8 cellular contexts compared by ENCODE assay signal in genomic region chr2:28624798-28625701, GRCh38.
DNase-seq lines count a peak whose midpoint lies in the region; ATAC-seq, FAIRE-seq and TF ChIP-seq lines count a peak whose summit lies in the region.

No MANE protein-coding gene starts in this region.

- peaks cover 62% of the 10 kb centered on the region for H3K4me1 Mint-ChIP-seq in T-helper 1 cell treated with Interleukin-12 subunit alpha and Interleukin-12 subunit beta and Interleukin-4 antibody, amounts not matched to agents 30 μg/mL and 1 μg/mL, for 36 hours (ENCODE audit: low read depth)

- H3K9me3 Mint-ChIP-seq in T-helper 1 cell treated with Interleukin-12 subunit alpha and Interleukin-12 subunit beta and Interleukin-4 antibody, amounts not matched to agents 30 μg/mL and 1 μg/mL, for 36 hours, result no peaks in the 10 kb centered on the region

- H3K79me2 ChIP-seq in GM12878 (ENCODE audit: control insufficient read depth, insufficient read depth, low read length), result no peaks in the 10 kb centered on the region

- H3K9me3 ChIP-seq in GM12878 (replicated peaks; ENCODE audit: control insufficient read depth, insufficient read depth, low read length) (no peaks in the 10 kb centered on the region), right lobe of liver (no peaks in the 10 kb centered on the region)

- H3K4me3 ChIP-seq in GM12878, result no peak overlapping the region
- H3K4me3 ChIP-seq in right lobe of liver, result no peak overlapping the region

- intact Hi-C loops in GM12878 (cut with micrococcal nuclease; ENCODE audit: unreplicated experiment), result no loop called here
- intact Hi-C loops in right lobe of liver (cut with DNase I), result no loop called here

- DNase-seq in activated T-cell treated with anti-CD3 and anti-CD28 coated beads for 24 hours (ENCODE audit: low read depth), result peak; percentile 41
- DNase-seq in activated T-cell treated with anti-CD3 and anti-CD28 coated beads for 4 hours, result no peak
- DNase-seq in GM12878 (ENCODE audit: low read depth, low spot score), result peak; percentile 21
- peak; percentile 73 to 79 (median 76) for DNase-seq in right lobe of liver
- DNase-seq in stimulated activated CD4-positive, alpha-beta T cell treated with anti-CD3 and anti-CD28 coated beads, TNF-alpha, amount 100 ng/mL, for 24 hours (ENCODE audit: low read depth in 3 of 3), result peak in 2 of 3 experiments; percentile 25 to 68

- peak overlapping the region; percentile 85 for H3K27ac Mint-ChIP-seq in T-helper 1 cell treated with Interleukin-12 subunit alpha and Interleukin-12 subunit beta and Interleukin-4 antibody, amounts not matched to agents 30 μg/mL and 1 μg/mL, for 36 hours

- CTCF ChIA-PET in GM12878 (lab: Yijun Ruan, JAX), result interaction anchor here (1.0 to 2.7 kb wide), 2 partner anchors 31 to 73 kb away, joined by 3 to 14 read pairs; no protein-coding TSS in a partner anchor

- RAD21 ChIA-PET in GM12878 (lab: Charles Lee; ENCODE audit: unreplicated experiment), result interaction anchor here (0.5 to 1.0 kb wide), 2 partner anchors 29 to 191 kb away, joined by 3 to 4 read pairs; no protein-coding TSS in a partner anchor

- POLR2A ChIA-PET in GM12878 (lab: Charles Lee), result no interaction called here

- TF ChIP-seq CTCF in GM12878 (IDR thresholded peaks at IDR 0.05 in 2 of 3, conservative IDR thresholded peaks at IDR 0.05 in 1 of 3; ENCODE audit: control insufficient read depth in 2 of 3, extremely low read depth in 1 of 3, insufficient read depth in 1 of 3, low read depth in 3 of 3, low read length in 3 of 3) (no peak), right lobe of liver (IDR thresholded peaks at IDR 0.05) (no peak)

- SMC1A ChIA-PET in GM12878 (lab: Charles Lee; ENCODE audit: uncharacterized antibody, unreplicated experiment), result interaction anchor here (0.7 to 1.3 kb wide), 3 partner anchors 9 to 20 kb away, joined by 3 to 5 read pairs (median 3); no protein-coding TSS in a partner anchor

- H3K4me2 ChIP-seq in GM12878 (ENCODE audit: control insufficient read depth, insufficient read depth), result peak overlapping the region; percentile 19

- H3K27ac ChIP-seq in GM12878 (ENCODE audit: control insufficient read depth, insufficient read depth), result no peak overlapping the region
- H3K27ac ChIP-seq in right lobe of liver, result peak overlapping the region; percentile 17 to 67 (median 63)

- no peaks in the 10 kb centered on the region for H3K27me3 Mint-ChIP-seq in T-helper 1 cell treated with Interleukin-12 subunit alpha and Interleukin-12 subunit beta and Interleukin-4 antibody, amounts not matched to agents 30 μg/mL and 1 μg/mL, for 36 hours (ENCODE audit: low read depth)

- no peak for TF ChIP-seq EP300 in GM12878 (IDR thresholded peaks at IDR 0.05; ENCODE audit: borderline replicate concordance in 1 of 2, control insufficient read depth in 1 of 2, low read depth in 2 of 2, low read length in 2 of 2)

- peak overlapping the region; percentile 1; the same call in 1 of the 2 replicates for H2AFZ ChIP-seq in GM12878 (ENCODE audit: control insufficient read depth, low read depth, low read length)

- no peaks in the 10 kb centered on the region for H3K36me3 ChIP-seq in GM12878 (ENCODE audit: control insufficient read depth in 2 of 2, insufficient read depth in 2 of 2, low read length in 1 of 2)
- H3K36me3 ChIP-seq in right lobe of liver, result no peaks in the 10 kb centered on the region

- no peaks in the 10 kb centered on the region for H4K20me1 ChIP-seq in GM12878 (ENCODE audit: control insufficient read depth, insufficient read depth)

- no peak for TF ChIP-seq RAD21 in GM12878 (IDR thresholded peaks at IDR 0.05; ENCODE audit: insufficient read depth, low read depth, low read length)

- in situ Hi-C loops in GM12878 (cut with MboI), result no loop called here

- peaks cover 21% of the 10 kb centered on the region for H3K4me1 ChIP-seq in GM12878 (ENCODE audit: control insufficient read depth, insufficient read depth, low read length)
- H3K4me1 ChIP-seq in right lobe of liver, result peaks cover 0 to 32% (median 15%) of the 10 kb centered on the region in 4 donors

- peak; percentile 73 for ATAC-seq in GM12878
- ATAC-seq in right lobe of liver, result peak; percentile 43 to 60 (median 45)
- ATAC-seq in HG02642 (IDR thresholded peaks at IDR 0.05; ENCODE audit: poor library complexity, unreplicated experiment), result no peak
- no peak for ATAC-seq in HG02870 (IDR thresholded peaks at IDR 0.05; ENCODE audit: unreplicated experiment)

- FAIRE-seq in GM12878 (lab: Jason Lieb, UNC), result no peak

- H3K27me3 ChIP-seq in GM12878 (replicated peaks in 1 of 2; ENCODE audit: control insufficient read depth in 2 of 2, insufficient read depth in 2 of 2, low read length in 1 of 2) (no peaks in the 10 kb centered on the region), right lobe of liver (no peaks in the 10 kb centered on the region)

- BruUV-seq in GM12878 (replicated peaks; lab: Mats Ljungman, UMichigan), result no TSS peak

- WGBS in GM12878 (ENCODE audit: insufficient coverage, insufficient replicate concordance, low lambda C conversion rate, missing lambda C conversion rate), result 31% methylated on average over 19 of the region's 19 CpGs
- WGBS in right lobe of liver (ENCODE audit: insufficient coverage, low coverage, low lambda C conversion rate, missing lambda C conversion rate), result 58% methylated on average over 8 of the region's 19 CpGs

- peak overlapping the region; percentile 70 for H3K4me3 Mint-ChIP-seq in T-helper 1 cell treated with Interleukin-12 subunit alpha and Interleukin-12 subunit beta and Interleukin-4 antibody, amounts not matched to agents 30 μg/mL and 1 μg/mL, for 36 hours

- H3K36me3 Mint-ChIP-seq in T-helper 1 cell treated with Interleukin-12 subunit alpha and Interleukin-12 subunit beta and Interleukin-4 antibody, amounts not matched to agents 30 μg/mL and 1 μg/mL, for 36 hours (ENCODE audit: low read depth), result no peaks in the 10 kb centered on the region

- 0 out of 2 replicates have a peak, but pooled peaks have one; percentile 22 for TF ChIP-seq POLR2A in GM12878 (IDR thresholded peaks at IDR 0.05; ENCODE audit: low read depth, low read length)
- no peak for TF ChIP-seq POLR2A in right lobe of liver (IDR thresholded peaks at IDR 0.05)

- H3K9ac ChIP-seq in GM12878 (ENCODE audit: control insufficient read depth, insufficient read depth, low read length), result no peak overlapping the region

TF ChIP-seq in GM12878, 131 proteins besides CTCF, POLR2A, EP300 and RAD21 (continues in another document):
- TF ChIP-seq BCL11A (IDR thresholded peaks at IDR 0.05; ENCODE audit: low read depth, low read length) (no peak), BACH1 (IDR thresholded peaks at IDR 0.05; ENCODE audit: borderline replicate concordance) (no peak), REST (IDR thresholded peaks at IDR 0.05; ENCODE audit: low read depth, low read length) (no peak), GATAD2B (conservative IDR thresholded peaks at IDR 0.05; ENCODE audit: low read depth) (no peak), RUNX3 (IDR thresholded peaks at IDR 0.05; ENCODE audit: low read length) (peak; percentile 60), NR2F1 (conservative IDR thresholded peaks at IDR 0.05) (0 out of 2 replicates have a peak, but pooled peaks have one; percentile 20), TBL1XR1 (IDR thresholded peaks at IDR 0.05; ENCODE audit: low read depth, low read length) (no peak)
- TF ChIP-seq, protein P1, sequence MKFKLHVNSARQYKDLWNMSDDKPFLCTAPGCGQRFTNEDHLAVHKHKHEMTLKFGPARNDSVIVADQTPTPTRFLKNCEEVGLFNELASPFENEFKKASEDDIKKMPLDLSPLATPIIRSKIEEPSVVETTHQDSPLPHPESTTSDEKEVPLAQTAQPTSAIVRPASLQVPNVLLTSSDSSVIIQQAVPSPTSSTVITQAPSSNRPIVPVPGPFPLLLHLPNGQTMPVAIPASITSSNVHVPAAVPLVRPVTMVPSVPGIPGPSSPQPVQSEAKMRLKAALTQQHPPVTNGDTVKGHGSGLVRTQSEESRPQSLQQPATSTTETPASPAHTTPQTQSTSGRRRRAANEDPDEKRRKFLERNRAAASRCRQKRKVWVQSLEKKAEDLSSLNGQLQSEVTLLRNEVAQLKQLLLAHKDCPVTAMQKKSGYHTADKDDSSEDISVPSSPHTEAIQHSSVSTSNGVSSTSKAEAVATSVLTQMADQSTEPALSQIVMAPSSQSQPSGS (IDR thresholded peaks at IDR 0.05; ENCODE audit: low read length), result no peak

Comparison
In these comparisons a context has a peak if more than half of its experiments do, and no peak if none do; other contexts are left out.
1. ATAC-seq: peak in GM12878 (single experiment) and right lobe of liver (4 of 4); none in HG02642 (single experiment) and HG02870 (single experiment).